ENCODE assay signal across 10 cellular contexts in the genomic region with DNA sequence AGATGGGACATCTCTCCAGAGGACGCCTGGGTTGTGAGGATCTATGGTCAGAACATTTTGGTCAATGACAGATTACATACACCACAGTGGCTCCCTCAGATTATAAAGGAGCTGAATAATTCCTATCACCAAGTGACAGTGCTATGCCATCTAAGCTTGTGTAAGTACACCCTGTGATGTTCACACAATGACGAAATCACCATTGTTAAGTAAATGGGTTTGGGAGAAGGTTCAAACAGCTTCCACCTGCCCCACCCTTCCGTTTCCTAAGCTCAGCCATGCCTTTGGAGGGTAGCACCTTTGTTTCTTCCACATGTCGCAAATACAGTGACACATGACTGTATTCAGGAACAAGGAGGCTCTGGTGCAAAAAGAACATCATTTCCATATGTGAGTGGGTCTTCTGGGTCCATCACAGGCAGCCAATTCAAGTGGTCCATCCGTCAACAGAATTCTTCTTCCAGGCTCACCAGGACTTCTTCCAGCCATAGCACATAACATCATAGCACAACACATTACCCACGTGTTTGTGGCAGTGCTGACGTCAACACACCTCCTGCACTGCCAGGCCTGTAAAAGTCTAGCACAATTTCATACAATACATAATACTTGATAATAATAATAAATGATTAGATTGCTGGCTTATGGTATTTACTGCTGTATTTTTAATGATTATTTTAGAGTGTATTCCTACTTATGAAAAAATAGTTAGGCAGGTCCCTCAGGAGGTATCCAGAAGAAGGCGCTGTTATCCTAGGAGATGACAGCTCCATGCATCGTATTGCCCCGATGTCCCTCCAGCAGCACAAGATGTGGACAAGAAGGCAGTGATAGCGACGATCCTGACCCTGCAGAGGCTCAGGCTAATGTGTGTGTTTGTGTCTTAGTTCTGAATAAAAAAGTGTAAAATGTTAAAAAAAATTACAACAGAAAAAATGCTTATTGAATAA.
A peak's percentile ranks its signal among the peaks of the same experiment; 100 is the strongest.
DNase-seq lines count a peak whose midpoint lies in the region; ATAC-seq and TF ChIP-seq lines count a peak whose summit lies in the region.
"Had no signal": no experiment of that assay in that cellular context is flagged by ENCODE, and none has a peak within 500 bp of the region (broad histone marks: within the 10 kb centered on the region; RNA-seq: fewer than 3 reads in every experiment).

No MANE protein-coding gene starts in this region.

- H3K27me3 ChIP-seq in BLaER1 treated with 17β-estradiol and CSF1 and Interleukin-3, amounts not matched to agents 10 nM and 100 nM = no peaks in the 10 kb centered on the region
- H3K27me3 ChIP-seq in liver (ENCODE audit: control insufficient read depth in 4 of 4, insufficient read depth in 4 of 4, low read length in 3 of 4) = no peaks in the 10 kb centered on the region
- no peaks in the 10 kb centered on the region for H3K27me3 ChIP-seq in ovary
- H3K27me3 ChIP-seq: SJSA1 had no signal

- H4K20me1 ChIP-seq in BLaER1 treated with 17β-estradiol and CSF1 and Interleukin-3, amounts not matched to agents 10 nM and 100 nM = no peaks in the 10 kb centered on the region

- no peaks in the 10 kb centered on the region for H3K4me1 Mint-ChIP-seq in central memory CD8-positive, alpha-beta T cell

- TF ChIP-seq EP300 in ovary (IDR thresholded peaks at IDR 0.05) = no peak

- no peaks in the 10 kb centered on the region for H3K9me3 Mint-ChIP-seq in central memory CD8-positive, alpha-beta T cell
- H3K9me3 Mint-ChIP-seq: CD4-positive, alpha-beta T cell had no signal

- no peak overlapping the region for H3K4me3 ChIP-seq in BLaER1 treated with 17β-estradiol and CSF1 and Interleukin-3, amounts not matched to agents 10 nM and 100 nM
- H3K4me3 ChIP-seq in liver (ENCODE audit: low read depth in 1 of 3, low read length in 3 of 3) = no peak overlapping the region
- H3K4me3 ChIP-seq in ovary = no peak overlapping the region
- H3K4me3 ChIP-seq: SJSA1 had no signal

- H3K27me3 Mint-ChIP-seq in central memory CD8-positive, alpha-beta T cell = no peaks in the 10 kb centered on the region
- H3K27me3 Mint-ChIP-seq: CD4-positive, alpha-beta T cell had no signal

- H3K36me3 Mint-ChIP-seq in central memory CD8-positive, alpha-beta T cell (ENCODE audit: insufficient read depth) = no peaks in the 10 kb centered on the region

- H3K4me2 ChIP-seq in BLaER1 treated with 17β-estradiol and CSF1 and Interleukin-3, amounts not matched to agents 10 nM and 100 nM = peak overlapping the region in 6 of 11 experiments; percentile 12 to 48 (median 40); a peak in 10 of 22 replicates

- WGBS in liver = 79% methylated on average over 12 of the region's 12 CpGs
- WGBS in ovary, 3 donors = 78 to 86% (median 86%) methylated on average over 12 of the region's 12 CpGs

- H3K27ac ChIP-seq in BLaER1 treated with 17β-estradiol and CSF1 and Interleukin-3, amounts not matched to agents 10 nM and 100 nM = 0 out of 22 replicates have a peak overlapping the region, but pooled peaks of 1 of the 11 experiments have one; percentile 20
- H3K27ac ChIP-seq in liver (ENCODE audit: low read depth in 1 of 2, low read length in 2 of 2) (no peak overlapping the region), ovary (no peak overlapping the region)
- H3K27ac ChIP-seq: SJSA1 had no signal

- intact Hi-C loops in ovary (cut with DNase I) = no loop called here

- H3K9ac ChIP-seq in BLaER1 treated with 17β-estradiol and CSF1 and Interleukin-3, amounts not matched to agents 10 nM and 100 nM = no peak overlapping the region
- H3K9ac ChIP-seq in liver (ENCODE audit: low read depth in 1 of 2, low read length in 2 of 2) = no peak overlapping the region

- peaks cover 10 to 18% (median 13%) of the 10 kb centered on the region in 10 experiments; a peak in 19 of 20 replicates for H3K4me1 ChIP-seq in BLaER1 treated with 17β-estradiol and CSF1 and Interleukin-3, amounts not matched to agents 10 nM and 100 nM
- peaks cover 6 to 21% (median 14%) of the 10 kb centered on the region in 4 donors for H3K4me1 ChIP-seq in liver (ENCODE audit: control insufficient read depth in 4 of 4, insufficient read depth in 4 of 4, low read length in 3 of 4)
- H3K4me1 ChIP-seq in ovary (ENCODE audit: insufficient read depth) = peaks cover 4% of the 10 kb centered on the region

- DNase-seq in MV-4-11 (lab: John Stamatoyannopoulos, UW) (peak; percentile 82), NCI-H2196 (lab: John Stamatoyannopoulos, UW; ENCODE audit: unreplicated experiment) (no peak), ovary (no peak), SK-N-DZ (ENCODE audit: low spot score) (no peak), RKO (ENCODE audit: low spot score) (no peak)
- no peak for DNase-seq in central memory CD8-positive, alpha-beta T cell (ENCODE audit: low spot score in 2 of 2)
- DNase-seq: CD4-positive, alpha-beta T cell had no signal

- TF ChIP-seq CTCF in liver (IDR thresholded peaks at IDR 0.05; ENCODE audit: low read depth, low read length, missing input control) (no peak), ovary (IDR thresholded peaks at IDR 0.05) (no peak)

- TF ChIP-seq RAD21 in liver (IDR thresholded peaks at IDR 0.05) = peak; percentile 45 to 51

- no peaks in the 10 kb centered on the region for H3K9me3 ChIP-seq in BLaER1 treated with 17β-estradiol and CSF1 and Interleukin-3, amounts not matched to agents 10 nM and 100 nM (replicated peaks in 1 of 11)
- H3K9me3 ChIP-seq in liver (ENCODE audit: control insufficient read depth in 4 of 4, low read length in 3 of 4) (no peaks in the 10 kb centered on the region), ovary (no peaks in the 10 kb centered on the region)
- H3K9me3 ChIP-seq: SJSA1 had no signal

- H3K36me3 ChIP-seq in BLaER1 treated with 17β-estradiol and CSF1 and Interleukin-3, amounts not matched to agents 10 nM and 100 nM = no peaks in the 10 kb centered on the region
- H3K36me3 ChIP-seq in liver (ENCODE audit: control insufficient read depth in 4 of 4, insufficient read depth in 3 of 4, low read depth in 1 of 4, low read length in 3 of 4) (no peaks in the 10 kb centered on the region), ovary (no peaks in the 10 kb centered on the region)
- H3K36me3 ChIP-seq: SJSA1 had no signal

- ATAC-seq in central memory CD8-positive, alpha-beta T cell (replicated peaks; ENCODE audit: extremely low read depth, poor library complexity, severe bottlenecking) = peak; percentile 70

- peak overlapping the region; percentile 27 for H3K27ac Mint-ChIP-seq in central memory CD8-positive, alpha-beta T cell (ENCODE audit: low read depth)
- H3K27ac Mint-ChIP-seq: CD4-positive, alpha-beta T cell had no signal

- no peak for TF ChIP-seq POLR2A in ovary (IDR thresholded peaks at IDR 0.05)

- no peak overlapping the region for H3K4me3 Mint-ChIP-seq in central memory CD8-positive, alpha-beta T cell
- H3K4me3 Mint-ChIP-seq: CD4-positive, alpha-beta T cell had no signal

TF ChIP-seq in liver, 16 proteins besides CTCF, POLR2A, EP300 and RAD21 (continues in another document):
- no peak for TF ChIP-seq SP1 (IDR thresholded peaks at IDR 0.05)
- TF ChIP-seq, protein P1, sequence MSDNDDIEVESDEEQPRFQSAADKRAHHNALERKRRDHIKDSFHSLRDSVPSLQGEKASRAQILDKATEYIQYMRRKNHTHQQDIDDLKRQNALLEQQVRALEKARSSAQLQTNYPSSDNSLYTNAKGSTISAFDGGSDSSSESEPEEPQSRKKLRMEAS (IDR thresholded peaks at IDR 0.05) = no peak
- TF ChIP-seq RXRA (IDR thresholded peaks at IDR 0.05) = no peak
- no peak for TF ChIP-seq FOXA2 (IDR thresholded peaks at IDR 0.05)
- TF ChIP-seq, protein P2, sequence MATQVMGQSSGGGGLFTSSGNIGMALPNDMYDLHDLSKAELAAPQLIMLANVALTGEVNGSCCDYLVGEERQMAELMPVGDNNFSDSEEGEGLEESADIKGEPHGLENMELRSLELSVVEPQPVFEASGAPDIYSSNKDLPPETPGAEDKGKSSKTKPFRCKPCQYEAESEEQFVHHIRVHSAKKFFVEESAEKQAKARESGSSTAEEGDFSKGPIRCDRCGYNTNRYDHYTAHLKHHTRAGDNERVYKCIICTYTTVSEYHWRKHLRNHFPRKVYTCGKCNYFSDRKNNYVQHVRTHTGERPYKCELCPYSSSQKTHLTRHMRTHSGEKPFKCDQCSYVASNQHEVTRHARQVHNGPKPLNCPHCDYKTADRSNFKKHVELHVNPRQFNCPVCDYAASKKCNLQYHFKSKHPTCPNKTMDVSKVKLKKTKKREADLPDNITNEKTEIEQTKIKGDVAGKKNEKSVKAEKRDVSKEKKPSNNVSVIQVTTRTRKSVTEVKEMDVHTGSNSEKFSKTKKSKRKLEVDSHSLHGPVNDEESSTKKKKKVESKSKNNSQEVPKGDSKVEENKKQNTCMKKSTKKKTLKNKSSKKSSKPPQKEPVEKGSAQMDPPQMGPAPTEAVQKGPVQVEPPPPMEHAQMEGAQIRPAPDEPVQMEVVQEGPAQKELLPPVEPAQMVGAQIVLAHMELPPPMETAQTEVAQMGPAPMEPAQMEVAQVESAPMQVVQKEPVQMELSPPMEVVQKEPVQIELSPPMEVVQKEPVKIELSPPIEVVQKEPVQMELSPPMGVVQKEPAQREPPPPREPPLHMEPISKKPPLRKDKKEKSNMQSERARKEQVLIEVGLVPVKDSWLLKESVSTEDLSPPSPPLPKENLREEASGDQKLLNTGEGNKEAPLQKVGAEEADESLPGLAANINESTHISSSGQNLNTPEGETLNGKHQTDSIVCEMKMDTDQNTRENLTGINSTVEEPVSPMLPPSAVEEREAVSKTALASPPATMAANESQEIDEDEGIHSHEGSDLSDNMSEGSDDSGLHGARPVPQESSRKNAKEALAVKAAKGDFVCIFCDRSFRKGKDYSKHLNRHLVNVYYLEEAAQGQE (IDR thresholded peaks at IDR 0.05) = no peak
- TF ChIP-seq HNF4G (IDR thresholded peaks at IDR 0.05) = no peak
- no peak for TF ChIP-seq NR2F2 (IDR thresholded peaks at IDR 0.05)
- TF ChIP-seq EGR1 (IDR thresholded peaks at IDR 0.05; ENCODE audit: low read depth in 2 of 2) = no peak
- no peak for TF ChIP-seq TAF1 (conservative IDR thresholded peaks at IDR 0.05)
- TF ChIP-seq YY1 (IDR thresholded peaks at IDR 0.05) = no peak
- no peak for TF ChIP-seq GABPA (IDR thresholded peaks at IDR 0.05 in 1 of 2, conservative IDR thresholded peaks at IDR 0.05 in 1 of 2)
- TF ChIP-seq, protein P3, sequence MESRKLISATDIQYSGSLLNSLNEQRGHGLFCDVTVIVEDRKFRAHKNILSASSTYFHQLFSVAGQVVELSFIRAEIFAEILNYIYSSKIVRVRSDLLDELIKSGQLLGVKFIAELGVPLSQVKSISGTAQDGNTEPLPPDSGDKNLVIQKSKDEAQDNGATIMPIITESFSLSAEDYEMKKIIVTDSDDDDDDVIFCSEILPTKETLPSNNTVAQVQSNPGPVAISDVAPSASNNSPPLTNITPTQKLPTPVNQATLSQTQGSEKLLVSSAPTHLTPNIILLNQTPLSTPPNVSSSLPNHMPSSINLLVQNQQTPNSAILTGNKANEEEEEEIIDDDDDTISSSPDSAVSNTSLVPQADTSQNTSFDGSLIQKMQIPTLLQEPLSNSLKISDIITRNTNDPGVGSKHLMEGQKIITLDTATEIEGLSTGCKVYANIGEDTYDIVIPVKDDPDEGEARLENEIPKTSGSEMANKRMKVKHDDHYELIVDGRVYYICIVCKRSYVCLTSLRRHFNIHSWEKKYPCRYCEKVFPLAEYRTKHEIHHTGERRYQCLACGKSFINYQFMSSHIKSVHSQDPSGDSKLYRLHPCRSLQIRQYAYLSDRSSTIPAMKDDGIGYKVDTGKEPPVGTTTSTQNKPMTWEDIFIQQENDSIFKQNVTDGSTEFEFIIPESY (IDR thresholded peaks at IDR 0.05) = no peak
